ENCODE assay signal across 21 cellular contexts in the genomic region with DNA sequence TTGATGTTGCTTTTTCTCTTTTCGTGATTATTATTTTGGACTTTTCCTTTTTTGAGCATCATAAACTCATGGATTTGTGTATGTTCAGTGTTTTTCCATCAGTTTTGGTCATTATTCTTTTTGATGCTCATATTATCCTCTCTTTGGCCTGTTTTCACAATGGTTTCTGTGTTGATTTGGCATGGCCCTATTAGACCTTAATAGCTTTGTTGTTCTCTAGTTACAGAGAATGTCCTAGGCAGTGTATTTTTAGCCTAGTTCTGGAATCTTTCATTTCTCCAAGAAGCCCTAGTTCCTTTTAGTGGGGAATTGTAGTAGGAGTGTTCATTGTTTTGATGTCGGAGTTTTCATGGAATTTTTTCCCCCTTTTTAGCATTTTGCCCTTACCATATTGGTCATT. TPM values are rescaled to one million over a fixed set of nuclear protein-coding genes. Genes with fewer than 3 reads are reported as not detected.
DNase-seq lines count a peak whose midpoint lies in the region; ATAC-seq, FAIRE-seq and TF ChIP-seq lines count a peak whose summit lies in the region.
"Had no signal": no experiment of that assay in that cellular context is flagged by ENCODE, and none has a peak within 500 bp of the region (broad histone marks: within the 10 kb centered on the region; RNA-seq: fewer than 3 reads in every experiment).

No MANE protein-coding gene starts in this region.

- H3K4me1 Mint-ChIP-seq in activated naive CD4-positive, alpha-beta T cell treated with anti-CD3 and anti-CD28 coated beads, Interleukin-2, amount 50 U/mL, for 24 hours = peaks cover 10% of the 10 kb centered on the region
- H3K4me1 Mint-ChIP-seq in activated naive CD4-positive, alpha-beta T cell treated with anti-CD3 and anti-CD28 coated beads for 36 hours (ENCODE audit: low read depth) = no peaks in the 10 kb centered on the region

- FAIRE-seq in kidney (lab: Jason Lieb, UNC) = no peak

- H3K27ac ChIP-seq in heart left ventricle (peak overlapping the region in 11 of 12 donors; percentile 4 to 68 (median 34)), vagina (peak overlapping the region; percentile 0), kidney (ENCODE audit: low read depth in 2 of 2, low read length in 2 of 2) (no peak overlapping the region)
- H3K27ac ChIP-seq: 22Rv1 had no signal

- H3K27me3 Mint-ChIP-seq in activated naive CD4-positive, alpha-beta T cell treated with anti-CD3 and anti-CD28 coated beads, Interleukin-2, amount 50 U/mL, for 24 hours = no peaks in the 10 kb centered on the region
- H3K27me3 Mint-ChIP-seq in activated naive CD4-positive, alpha-beta T cell treated with anti-CD3 and anti-CD28 coated beads for 36 hours (ENCODE audit: low read depth) = no peaks in the 10 kb centered on the region
- H3K27me3 Mint-ChIP-seq: natural killer cell treated with Interleukin-12 subunit alpha and Interleukin-12 subunit beta and Interleukin-15 and Interleukin-18, amount 100 ng/mL, for 72 hours; progenitor cell of endocrine pancreas had no signal

- peak; percentile 54 to 81 (median 74) for ATAC-seq in heart left ventricle
- ATAC-seq: natural killer cell treated with Interleukin-12 subunit alpha and Interleukin-12 subunit beta and Interleukin-15 and Interleukin-18, amount 100 ng/mL, for 72 hours had no signal

- H3K36me3 ChIP-seq in heart left ventricle = peaks cover 0 to 96% (median 79%) of the 10 kb centered on the region in 9 donors
- peaks cover 0 to 46% of the 10 kb centered on the region in 2 donors for H3K36me3 ChIP-seq in vagina
- H3K36me3 ChIP-seq in kidney (ENCODE audit: control insufficient read depth in 1 of 2, insufficient read depth in 2 of 2, low read length in 2 of 2) = peaks cover 27 to 60% of the 10 kb centered on the region in 2 donors

- 76 to 81% (median 79%) methylated on average over 2 of the region's 2 CpGs for WGBS in heart left ventricle, 4 donors

- DNase-seq in activated naive CD4-positive, alpha-beta T cell treated with anti-CD3 and anti-CD28 coated beads for 36 hours = no peak
- DNase-seq in heart left ventricle (no peak), putamen (ENCODE audit: low spot score) (peak; percentile 43), vagina (ENCODE audit: extremely low spot score in 2 of 2) (no peak), kidney (no peak), activated gamma-delta T cell treated with Interleukin-2 at 50 U/mL for 16 hours (no peak), HT-29 (ENCODE audit: low spot score) (no peak)
- DNase-seq: activated CD4-positive, CD25-positive, alpha-beta regulatory T cell treated with anti-CD3 and anti-CD28 coated beads, Interleukin-2, amount 50 U/mL, for 72 hours; BE2C; Caco-2; cerebellar nuclear complex; KG1; NCI-H1930; NCI-H446 treated with DMSO at 0.1 percent for 48 hours; NK-92 treated with Interleukin-12 subunit alpha and Interleukin-12 subunit beta, amount 100 ng/mL, for 24 hours; RPMI8226; trophoblast cell had no signal

- H3K9ac ChIP-seq in kidney (ENCODE audit: low read length in 2 of 2) = no peak overlapping the region

- TF ChIP-seq POLR2A in heart left ventricle (IDR thresholded peaks at IDR 0.05) = no peak
- TF ChIP-seq POLR2A in vagina (IDR thresholded peaks at IDR 0.05) = no peak

- TF ChIP-seq CTCF in heart left ventricle (IDR thresholded peaks at IDR 0.05) = no peak
- TF ChIP-seq CTCF in vagina (IDR thresholded peaks at IDR 0.05) = no peak
- TF ChIP-seq CTCF in kidney (IDR thresholded peaks at IDR 0.05; ENCODE audit: borderline replicate concordance, extremely low read depth, insufficient read depth) = no peak

- no peaks in the 10 kb centered on the region for H3K9me3 Mint-ChIP-seq in activated naive CD4-positive, alpha-beta T cell treated with anti-CD3 and anti-CD28 coated beads, Interleukin-2, amount 50 U/mL, for 24 hours
- no peaks in the 10 kb centered on the region for H3K9me3 Mint-ChIP-seq in activated naive CD4-positive, alpha-beta T cell treated with anti-CD3 and anti-CD28 coated beads for 36 hours
- H3K9me3 Mint-ChIP-seq: natural killer cell treated with Interleukin-12 subunit alpha and Interleukin-12 subunit beta and Interleukin-15 and Interleukin-18, amount 100 ng/mL, for 72 hours had no signal

- H3K9me3 ChIP-seq in heart left ventricle (no peaks in the 10 kb centered on the region), vagina (no peaks in the 10 kb centered on the region), kidney (ENCODE audit: control insufficient read depth in 1 of 2, low read length in 2 of 2) (no peaks in the 10 kb centered on the region)
- H3K9me3 ChIP-seq: BE2C, Caco-2 had no signal

- H3K4me1 ChIP-seq in heart left ventricle (peaks cover 0 to 25% (median 11%) of the 10 kb centered on the region in 12 donors), vagina (no peaks in the 10 kb centered on the region), kidney (ENCODE audit: control insufficient read depth in 1 of 2, insufficient read depth in 1 of 2, low read depth in 1 of 2, low read length in 2 of 2) (no peaks in the 10 kb centered on the region)
- H3K4me1 ChIP-seq: BE2C, Caco-2 had no signal

- intact Hi-C loops in activated naive CD4-positive, alpha-beta T cell treated with anti-CD3 and anti-CD28 coated beads for 36 hours (cut with micrococcal nuclease) = no loop called here
- intact Hi-C loops in heart left ventricle (cut with DNase I) = no loop called here
- intact Hi-C loops in vagina (cut with DNase I) = loop anchor here (10.0 kb wide), 1 partner anchor 116 kb away; no protein-coding TSS in a partner anchor
- intact Hi-C loops in kidney (cut with DNase I) = no loop called here

- CTCF ChIA-PET in activated naive CD4-positive, alpha-beta T cell treated with anti-CD3 and anti-CD28 coated beads for 36 hours (lab: Charles Lee) = interaction anchor here (0.6 kb wide), 1 partner anchor 20 kb away, joined by 3 read pairs; no protein-coding TSS in a partner anchor

- H3K27ac Mint-ChIP-seq in activated naive CD4-positive, alpha-beta T cell treated with anti-CD3 and anti-CD28 coated beads, Interleukin-2, amount 50 U/mL, for 24 hours = peak overlapping the region; percentile 41
- H3K27ac Mint-ChIP-seq in activated naive CD4-positive, alpha-beta T cell treated with anti-CD3 and anti-CD28 coated beads for 36 hours = no peak overlapping the region
- H3K27ac Mint-ChIP-seq: natural killer cell treated with Interleukin-12 subunit alpha and Interleukin-12 subunit beta and Interleukin-15 and Interleukin-18, amount 100 ng/mL, for 72 hours; progenitor cell of endocrine pancreas had no signal

- H3K27me3 ChIP-seq in heart left ventricle (no peaks in the 10 kb centered on the region), vagina (no peaks in the 10 kb centered on the region)
- H3K27me3 ChIP-seq: BE2C had no signal

- no peak overlapping the region for H3K4me3 Mint-ChIP-seq in activated naive CD4-positive, alpha-beta T cell treated with anti-CD3 and anti-CD28 coated beads, Interleukin-2, amount 50 U/mL, for 24 hours
- no peak overlapping the region for H3K4me3 Mint-ChIP-seq in activated naive CD4-positive, alpha-beta T cell treated with anti-CD3 and anti-CD28 coated beads for 36 hours
- H3K4me3 Mint-ChIP-seq: natural killer cell treated with Interleukin-12 subunit alpha and Interleukin-12 subunit beta and Interleukin-15 and Interleukin-18, amount 100 ng/mL, for 72 hours had no signal

- H3K36me3 Mint-ChIP-seq in activated naive CD4-positive, alpha-beta T cell treated with anti-CD3 and anti-CD28 coated beads, Interleukin-2, amount 50 U/mL, for 24 hours = peaks cover 13% of the 10 kb centered on the region
- peaks cover 18% of the 10 kb centered on the region for H3K36me3 Mint-ChIP-seq in activated naive CD4-positive, alpha-beta T cell treated with anti-CD3 and anti-CD28 coated beads for 36 hours (ENCODE audit: low read depth)

- H3K4me3 ChIP-seq in heart left ventricle (no peak overlapping the region), vagina (no peak overlapping the region), kidney (ENCODE audit: low read length in 2 of 2) (no peak overlapping the region)

RNA-seq across cellular contexts. Expression of a gene that starts 41.3 kb away (rescaled TPM):
- total RNA-seq in activated naive CD4-positive, alpha-beta T cell treated with anti-CD3 and anti-CD28 coated beads for 36 hours = not detected
- under 1 TPM in 5 of 9 donors, not detected in 4; 0.40 to 0.81 (median 0.56) TPM for total RNA-seq in heart left ventricle
- under 1 TPM; 0.14 to 0.15 TPM for polyA plus RNA-seq in heart left ventricle
- total RNA-seq in vagina = 4.2 TPM
- 1.7 TPM for total RNA-seq in kidney
- polyA plus RNA-seq in kidney (ENCODE audit: insufficient read depth, low read depth, low replicate concordance) = 1.4 TPM
- total RNA-seq in HT-29 (2014; rRNA removed; shearing (Covaris generic)) = not detected in 2 replicates

RNA-seq across cellular contexts. Expression of a gene that starts 46.9 kb away (rescaled TPM):
- 10 to 100 TPM; 72.5 to 76.8 TPM for total RNA-seq in activated naive CD4-positive, alpha-beta T cell treated with anti-CD3 and anti-CD28 coated beads for 36 hours
- 100 to 1,000 TPM; 108 to 192 (median 161) TPM for total RNA-seq in heart left ventricle
- polyA plus RNA-seq in heart left ventricle = 10 to 100 TPM; 39.3 to 91.6 TPM
- total RNA-seq in vagina = 68.8 TPM
- total RNA-seq in kidney = 177 TPM
- polyA plus RNA-seq in kidney (ENCODE audit: insufficient read depth, low read depth, low replicate concordance) = 70.4 TPM
- 83.0 and 107 TPM in 2 replicates for total RNA-seq in HT-29 (2014; rRNA removed; shearing (Covaris generic))

Comparison
In these comparisons a context has a peak if more than half of its experiments do, and no peak if none do; other contexts are left out.
1. H3K27ac ChIP-seq: peak in heart left ventricle (11 of 12) and vagina (single experiment); none in kidney (0 of 2).